In the genomic region with DNA sequence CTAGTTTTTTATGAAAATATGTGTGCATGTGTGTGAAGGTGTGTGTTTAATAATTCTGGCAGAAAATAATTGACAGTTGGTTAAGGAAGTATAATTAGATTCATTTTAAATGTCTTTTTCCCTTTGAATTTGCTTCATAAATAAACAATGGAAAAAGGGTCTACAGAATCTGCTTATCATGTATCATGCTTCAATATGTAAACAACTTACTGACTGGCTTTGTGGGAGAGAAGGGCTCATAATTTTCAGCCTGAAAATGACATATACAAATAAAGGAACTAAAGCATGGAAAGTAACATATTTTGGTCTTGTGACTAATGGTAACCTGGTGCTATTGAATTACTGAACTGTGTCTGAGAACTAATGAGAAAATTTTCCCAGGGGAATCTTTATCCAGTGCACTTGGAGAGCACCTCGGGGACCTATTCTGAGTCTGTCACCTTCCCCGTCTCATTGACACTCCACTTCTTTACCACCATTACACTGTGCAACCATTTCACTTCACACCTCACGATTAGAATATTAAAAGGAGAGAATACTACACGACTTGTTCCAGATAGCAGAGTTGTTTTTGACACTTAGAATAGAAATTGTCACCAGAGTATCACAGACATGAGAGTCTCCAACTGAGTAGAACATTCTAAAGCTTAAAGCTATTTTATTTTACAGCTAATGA, we compare ENCODE assay signal across 23 cellular contexts.
DNase-seq lines count a peak whose midpoint lies in the region.
"Had no signal": no experiment of that assay in that cellular context is flagged by ENCODE, and none has a peak within 500 bp of the region (broad histone marks: within the 10 kb centered on the region; RNA-seq: fewer than 3 reads in every experiment).

No MANE protein-coding gene starts in this region.

- H2BK12ac ChIP-seq in mesenchymal stem cell (ENCODE audit: low read length in 2 of 2): no peak overlapping the region

- H3K23ac ChIP-seq in mesenchymal stem cell (ENCODE audit: low read length in 2 of 2): no peak overlapping the region

- H3K27ac ChIP-seq in mesenchymal stem cell (ENCODE audit: low read length, poor library complexity, severe bottlenecking): no peak overlapping the region
- H3K27ac ChIP-seq: adrenal gland, dorsolateral prefrontal cortex, Peyer's patch, stomach, tibial artery had no signal

- no peak overlapping the region for H2AK5ac ChIP-seq in mesenchymal stem cell (ENCODE audit: low read length, severe bottlenecking)

- H4K91ac ChIP-seq in mesenchymal stem cell (ENCODE audit: low read length): no peak overlapping the region

- 92% methylated on average over 4 of the region's 4 CpGs for WGBS in mesenchymal stem cell

- no peak overlapping the region for H3K18ac ChIP-seq in mesenchymal stem cell (ENCODE audit: low read depth in 1 of 2, low read length in 2 of 2)

- no peak overlapping the region for H2BK5ac ChIP-seq in mesenchymal stem cell (ENCODE audit: low read depth, low read length, poor library complexity, severe bottlenecking)

- H3K4me3 ChIP-seq in mesenchymal stem cell (ENCODE audit: insufficient read depth in 1 of 2, low read depth in 1 of 2, low read length in 2 of 2): no peak overlapping the region
- H3K4me3 ChIP-seq: adrenal gland, dorsolateral prefrontal cortex, Peyer's patch, smooth muscle cell, stomach, tibial artery had no signal

- no peaks in the 10 kb centered on the region for H3K4me1 ChIP-seq in mesenchymal stem cell (ENCODE audit: control insufficient read depth, insufficient read depth, low read depth, low read length)
- H3K4me1 ChIP-seq: adrenal gland, Peyer's patch, stomach, tibial artery had no signal

- H3K27me3 ChIP-seq in mesenchymal stem cell (ENCODE audit: control insufficient read depth in 1 of 2, insufficient read depth in 1 of 2, low read length in 2 of 2): no peaks in the 10 kb centered on the region
- H3K27me3 ChIP-seq: adrenal gland, Peyer's patch, stomach, tibial artery had no signal

- H3K9me3 ChIP-seq in mesenchymal stem cell (ENCODE audit: control insufficient read depth, low read length): no peaks in the 10 kb centered on the region
- H3K9me3 ChIP-seq: adrenal gland, Peyer's patch, stomach, tibial artery had no signal

- DNase-seq in NCI-H345 (lab: John Stamatoyannopoulos, UW) (peak; percentile 37), NCI-H345 treated with DMSO at 0.1 percent for 48 hours (lab: John Stamatoyannopoulos, UW; ENCODE audit: unreplicated experiment) (no peak), NCI-H1092 treated with DMSO at 0.1 percent for 48 hours (lab: John Stamatoyannopoulos, UW) (peak; percentile 69), NCI-H2171 (lab: John Stamatoyannopoulos, UW) (peak; percentile 77), mesenchymal stem cell (peak; percentile 8), ecto neural progenitor cell (ENCODE audit: low spot score) (no peak), HuH-7.5 (ENCODE audit: low spot score) (no peak), AG08395 (ENCODE audit: low spot score) (no peak)
- DNase-seq: 8988T; activated CD4-positive, alpha-beta T cell treated with anti-CD3 and anti-CD28 coated beads, Interleukin-2, amount 50 U/mL, for 4 hours; activated naive CD4-positive, alpha-beta T cell treated with Interleukin-2 at 50 U/mL for 16 hours; activated T-cell treated with anti-CD3 and anti-CD28 coated beads, Interleukin-2, amount 50 U/mL, for 72 hours; adrenal gland; CD4-positive, alpha-beta memory T cell; dorsolateral prefrontal cortex; natural killer cell; NCI-H446; Peyer's patch; stimulated activated CD4-positive, alpha-beta T cell treated with anti-CD3 and anti-CD28 coated beads, Interleukin-2, amount 100 ng/mL, for 24 hours; stomach; T-helper 1 cell; tibial artery had no signal

- H2BK15ac ChIP-seq in mesenchymal stem cell (ENCODE audit: low read depth, poor library complexity, severe bottlenecking): no peak overlapping the region

- H3K36me3 ChIP-seq in mesenchymal stem cell (ENCODE audit: control insufficient read depth in 1 of 2, insufficient read depth in 2 of 2, low read depth in 1 of 2, low read length in 2 of 2): no peaks in the 10 kb centered on the region
- H3K36me3 ChIP-seq: adrenal gland, Peyer's patch, stomach, tibial artery had no signal

- H3K79me1 ChIP-seq in mesenchymal stem cell (replicated peaks; ENCODE audit: low read length, poor library complexity, severe bottlenecking): no peaks in the 10 kb centered on the region

- H2AFZ ChIP-seq in mesenchymal stem cell (ENCODE audit: low read depth, low read length): no peak overlapping the region

- no peak overlapping the region for H2BK120ac ChIP-seq in mesenchymal stem cell (ENCODE audit: low read depth, low read length)

- no peak overlapping the region for H4K8ac ChIP-seq in mesenchymal stem cell (ENCODE audit: low read length)

- no peak overlapping the region for H3K4me2 ChIP-seq in mesenchymal stem cell (ENCODE audit: low read length, poor library complexity, severe bottlenecking)
- H3K4me2 ChIP-seq: smooth muscle cell had no signal

- H3K14ac ChIP-seq in mesenchymal stem cell (ENCODE audit: low read length in 2 of 2): no peak overlapping the region

- H3K9ac ChIP-seq in mesenchymal stem cell (ENCODE audit: low read length): no peak overlapping the region

- H3K4ac ChIP-seq in mesenchymal stem cell (ENCODE audit: low read depth in 1 of 2, low read length in 2 of 2): no peak overlapping the region

Comparison
In these comparisons a context has a peak if more than half of its experiments do, and no peak if none do; other contexts are left out.
1. DNase-seq: peak in NCI-H345 (single experiment), NCI-H1092 treated with DMSO at 0.1 percent for 48 hours (single experiment), NCI-H2171 (single experiment) and mesenchymal stem cell (single experiment); none in NCI-H345 treated with DMSO at 0.1 percent for 48 hours (single experiment), ecto neural progenitor cell (single experiment), HuH-7.5 (single experiment) and AG08395 (single experiment).